Comparison of ENCODE assay signal across 12 cellular contexts in genomic region chr12:68483592-68484373, GRCh38.
DNase-seq lines count a peak whose midpoint lies in the region; ATAC-seq and TF ChIP-seq lines count a peak whose summit lies in the region.
"Had no signal": no experiment of that assay in that cellular context is flagged by ENCODE, and none has a peak within 500 bp of the region (broad histone marks: within the 10 kb centered on the region; RNA-seq: fewer than 3 reads in every experiment).

No MANE protein-coding gene starts in this region.

- H3K36me3 ChIP-seq in BLaER1 treated with 17β-estradiol and CSF1 and Interleukin-3, amounts not matched to agents 10 nM and 100 nM: no peaks in the 10 kb centered on the region
- no peaks in the 10 kb centered on the region for H3K36me3 ChIP-seq in heart right ventricle
- H3K36me3 ChIP-seq: adrenal gland had no signal

- POLR2A ChIA-PET in activated CD8-positive, alpha-beta T cell treated with anti-CD3 and anti-CD28 coated beads for 36 hours (lab: Charles Lee): no interaction called here
- POLR2A ChIA-PET in WTC11 (lab: Charles Lee): interaction anchor here (0.6 kb wide), 1 partner anchor 18 kb away, joined by 3 read pairs; no protein-coding TSS in a partner anchor

- peaks cover 39 to 56% (median 45%) of the 10 kb centered on the region in 10 experiments for H3K4me1 ChIP-seq in BLaER1 treated with 17β-estradiol and CSF1 and Interleukin-3, amounts not matched to agents 10 nM and 100 nM
- peaks cover 0 to 33% (median 0%) of the 10 kb centered on the region in 9 donors for H3K4me1 ChIP-seq in heart right ventricle
- H3K4me1 ChIP-seq: adrenal gland had no signal

- H3K36me3 Mint-ChIP-seq in HFFc6 (ENCODE audit: low read depth) (peaks cover 5% of the 10 kb centered on the region), WTC11 (peaks cover 6% of the 10 kb centered on the region)
- H3K36me3 Mint-ChIP-seq in activated CD8-positive, alpha-beta T cell treated with anti-CD3 and anti-CD28 coated beads for 36 hours (ENCODE audit: low read depth): peaks cover 9% of the 10 kb centered on the region

- H4K20me1 ChIP-seq in BLaER1 treated with 17β-estradiol and CSF1 and Interleukin-3, amounts not matched to agents 10 nM and 100 nM: no peaks in the 10 kb centered on the region

- peaks cover 52% of the 10 kb centered on the region for H3K4me1 Mint-ChIP-seq in HFFc6 (ENCODE audit: low read depth)
- peaks cover 34% of the 10 kb centered on the region for H3K4me1 Mint-ChIP-seq in activated CD8-positive, alpha-beta T cell treated with anti-CD3 and anti-CD28 coated beads for 36 hours (ENCODE audit: low read depth)
- peaks cover 18% of the 10 kb centered on the region for H3K4me1 Mint-ChIP-seq in WTC11

- H3K27ac ChIP-seq in BLaER1 treated with 17β-estradiol and CSF1 and Interleukin-3, amounts not matched to agents 10 nM and 100 nM: peak overlapping the region; percentile 32 to 89 (median 79); a peak in 17 of 22 replicates
- no peak overlapping the region for H3K27ac ChIP-seq in heart right ventricle
- H3K27ac ChIP-seq: adrenal gland had no signal

- H3K4me3 Mint-ChIP-seq in HFFc6 (no peak overlapping the region), WTC11 (no peak overlapping the region)
- no peak overlapping the region for H3K4me3 Mint-ChIP-seq in activated CD8-positive, alpha-beta T cell treated with anti-CD3 and anti-CD28 coated beads for 36 hours

- peaks cover 6 to 26% (median 15%) of the 10 kb centered on the region in 11 experiments; a peak in 19 of 22 replicates for H3K9me3 ChIP-seq in BLaER1 treated with 17β-estradiol and CSF1 and Interleukin-3, amounts not matched to agents 10 nM and 100 nM (replicated peaks in 1 of 11)
- H3K9me3 ChIP-seq in heart right ventricle: peaks cover 0 to 3% (median 0%) of the 10 kb centered on the region in 11 donors
- H3K9me3 ChIP-seq: adrenal gland had no signal

- H3K27ac Mint-ChIP-seq in HFFc6 (peak overlapping the region; percentile 71), WTC11 (no peak overlapping the region)
- peak overlapping the region; percentile 78 for H3K27ac Mint-ChIP-seq in activated CD8-positive, alpha-beta T cell treated with anti-CD3 and anti-CD28 coated beads for 36 hours

- H3K9me3 Mint-ChIP-seq in HFFc6: no peaks in the 10 kb centered on the region
- peaks cover 7% of the 10 kb centered on the region for H3K9me3 Mint-ChIP-seq in activated CD8-positive, alpha-beta T cell treated with anti-CD3 and anti-CD28 coated beads for 36 hours
- H3K9me3 Mint-ChIP-seq in WTC11: peaks cover 9% of the 10 kb centered on the region

- 86 to 91% methylated on average over 4 of the region's 4 CpGs for WGBS in heart right ventricle, 2 donors

- peak; percentile 25 for DNase-seq in HFFc6
- no peak for DNase-seq in activated CD8-positive, alpha-beta T cell treated with anti-CD3 and anti-CD28 coated beads for 36 hours
- peak; percentile 27 for DNase-seq in fibroblast of villous mesenchyme (ENCODE audit: low read depth)
- DNase-seq in nucleus accumbens (lab: John Stamatoyannopoulos, UW): no peak
- DNase-seq in HK-2 (ENCODE audit: unreplicated experiment): no peak
- DNase-seq in heart right ventricle: no peak
- no peak for DNase-seq in WTC11 (ENCODE audit: low spot score)
- DNase-seq: adrenal gland; erythroblast; kidney glomerular epithelial cell; stimulated activated CD4-positive, alpha-beta T cell treated with anti-CD3 and anti-CD28 coated beads, Interleukin-1b, Interleukin-23, amount 100 ng/mL, for 48 hours had no signal

- H3K27me3 Mint-ChIP-seq in HFFc6 (ENCODE audit: insufficient read depth) (peaks cover 4% of the 10 kb centered on the region), WTC11 (ENCODE audit: low read depth) (no peaks in the 10 kb centered on the region; the same call in 1 of the 2 replicates)
- H3K27me3 Mint-ChIP-seq in activated CD8-positive, alpha-beta T cell treated with anti-CD3 and anti-CD28 coated beads for 36 hours: no peaks in the 10 kb centered on the region

- peak overlapping the region in 1 of 11 experiments; percentile 39; a peak in 2 of 22 replicates for H3K9ac ChIP-seq in BLaER1 treated with 17β-estradiol and CSF1 and Interleukin-3, amounts not matched to agents 10 nM and 100 nM

- no peak for ATAC-seq in activated CD8-positive, alpha-beta T cell treated with anti-CD3 and anti-CD28 coated beads for 36 hours
- ATAC-seq in heart right ventricle: no peak
- no peak for ATAC-seq in WTC11

- TF ChIP-seq CTCF in HFFc6 (IDR thresholded peaks at IDR 0.05): peak; percentile 15; the same call in 1 of the 2 replicates
- TF ChIP-seq CTCF in activated CD8-positive, alpha-beta T cell treated with anti-CD3 and anti-CD28 coated beads for 36 hours (IDR thresholded peaks at IDR 0.05): no peak
- no peak for TF ChIP-seq CTCF in fibroblast of villous mesenchyme (IDR thresholded peaks at IDR 0.05; ENCODE audit: insufficient read depth, low read depth, low read length)
- no peak for TF ChIP-seq CTCF in heart right ventricle (IDR thresholded peaks at IDR 0.05)
- TF ChIP-seq CTCF in WTC11 (IDR thresholded peaks at IDR 0.05): no peak

- CTCF ChIA-PET in activated CD8-positive, alpha-beta T cell treated with anti-CD3 and anti-CD28 coated beads for 36 hours (lab: Charles Lee): no interaction called here
- CTCF ChIA-PET in WTC11 (lab: Charles Lee): no interaction called here

- H3K27me3 ChIP-seq in BLaER1 treated with 17β-estradiol and CSF1 and Interleukin-3, amounts not matched to agents 10 nM and 100 nM: no peaks in the 10 kb centered on the region
- no peaks in the 10 kb centered on the region for H3K27me3 ChIP-seq in heart right ventricle
- H3K27me3 ChIP-seq: adrenal gland had no signal

- H3K4me3 ChIP-seq in BLaER1 treated with 17β-estradiol and CSF1 and Interleukin-3, amounts not matched to agents 10 nM and 100 nM: no peak overlapping the region
- no peak overlapping the region for H3K4me3 ChIP-seq in fibroblast of villous mesenchyme (ENCODE audit: low read depth, low read length)
- H3K4me3 ChIP-seq in heart right ventricle: no peak overlapping the region
- H3K4me3 ChIP-seq: adrenal gland had no signal

- intact Hi-C loops in activated CD8-positive, alpha-beta T cell treated with anti-CD3 and anti-CD28 coated beads for 36 hours (cut with micrococcal nuclease): loop anchor here (5.0 kb wide), 2 partner anchors 121 to 204 kb away; partner anchors contain the start of gene NUP107
- intact Hi-C loops in heart right ventricle (cut with DNase I): no loop called here

- peak overlapping the region in 10 of 11 experiments; percentile 3 to 91 (median 76); a peak in 13 of 22 replicates for H3K4me2 ChIP-seq in BLaER1 treated with 17β-estradiol and CSF1 and Interleukin-3, amounts not matched to agents 10 nM and 100 nM

TF ChIP-seq in WTC11, 78 proteins besides CTCF, POLR2A, EP300 and RAD21 (continues in another document):
- TF ChIP-seq SOX15 (CRISPR knock-in tag; IDR thresholded peaks at IDR 0.05) (no peak), KAT7 (CRISPR knock-in tag; IDR thresholded peaks at IDR 0.05; ENCODE audit: borderline replicate concordance) (no peak), SMAD4 (CRISPR knock-in tag; IDR thresholded peaks at IDR 0.05) (no peak), ERG (CRISPR knock-in tag; IDR thresholded peaks at IDR 0.05) (no peak), PRRX2 (CRISPR knock-in tag; IDR thresholded peaks at IDR 0.05) (no peak), USF2 (CRISPR knock-in tag; IDR thresholded peaks at IDR 0.05) (no peak), ZNF263 (CRISPR knock-in tag; IDR thresholded peaks at IDR 0.05; ENCODE audit: low read depth) (no peak), JUN (CRISPR knock-in tag; IDR thresholded peaks at IDR 0.05) (no peak), ZNF219 (CRISPR knock-in tag; IDR thresholded peaks at IDR 0.05; ENCODE audit: borderline replicate concordance) (no peak), FOXP1 (CRISPR knock-in tag; IDR thresholded peaks at IDR 0.05; ENCODE audit: borderline replicate concordance) (no peak), PREB (CRISPR knock-in tag; IDR thresholded peaks at IDR 0.05; ENCODE audit: borderline replicate concordance) (no peak), JAZF1 (CRISPR knock-in tag; IDR thresholded peaks at IDR 0.05) (no peak), FOXJ3 (CRISPR knock-in tag; IDR thresholded peaks at IDR 0.05; ENCODE audit: borderline replicate concordance) (no peak), GTF2I (CRISPR knock-in tag; conservative IDR thresholded peaks at IDR 0.05) (no peak), ZNF423 (CRISPR knock-in tag; IDR thresholded peaks at IDR 0.05) (no peak)

Comparison
In these comparisons a context has a peak if more than half of its experiments do, and no peak if none do; other contexts are left out.
1. H3K27ac ChIP-seq: peak in BLaER1 treated with 17β-estradiol and CSF1 and Interleukin-3, amounts not matched to agents 10 nM and 100 nM (11 of 11); none in heart right ventricle (0 of 10).
2. DNase-seq: peak in HFFc6 (single experiment) and fibroblast of villous mesenchyme (single experiment); none in activated CD8-positive, alpha-beta T cell treated with anti-CD3 and anti-CD28 coated beads for 36 hours (single experiment), nucleus accumbens (0 of 56), HK-2 (single experiment), heart right ventricle (0 of 2) and WTC11 (single experiment).